ENCODE assay signal across 21 cellular contexts in the genomic region with DNA sequence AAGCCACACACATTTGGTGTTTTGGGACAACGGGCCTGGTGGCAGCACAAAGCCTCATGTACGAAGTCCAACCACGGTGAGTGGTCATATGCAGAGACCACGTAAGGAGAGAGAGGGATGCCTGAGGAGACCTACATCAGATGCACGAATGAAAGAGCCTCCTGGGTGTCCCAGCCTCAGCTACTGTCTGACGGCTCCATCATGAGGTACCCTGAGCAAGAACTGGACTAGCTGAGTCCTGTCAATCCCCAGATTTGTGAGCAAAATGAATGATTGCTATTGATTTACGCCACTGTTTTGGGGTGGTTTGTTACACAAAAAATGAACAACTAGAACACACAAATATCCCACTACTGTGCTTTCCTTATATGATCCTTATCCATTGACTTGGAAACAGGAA.
DNase-seq lines count a peak whose midpoint lies in the region; ATAC-seq and TF ChIP-seq lines count a peak whose summit lies in the region.
"Had no signal": no experiment of that assay in that cellular context is flagged by ENCODE, and none has a peak within 500 bp of the region (broad histone marks: within the 10 kb centered on the region; RNA-seq: fewer than 3 reads in every experiment).

No MANE protein-coding gene starts in this region.

- H3K9me3 ChIP-seq in BE2C (no peaks in the 10 kb centered on the region), Loucy (ENCODE audit: insufficient read depth, low read depth, low read length) (no peaks in the 10 kb centered on the region), mesenchymal stem cell (ENCODE audit: control insufficient read depth, low read length) (no peaks in the 10 kb centered on the region), neuronal stem cell (replicated peaks in 1 of 2; ENCODE audit: control insufficient read depth in 2 of 2, insufficient read depth in 1 of 2, low read depth in 1 of 2, low read length in 2 of 2) (peaks cover 0 to 2% of the 10 kb centered on the region in 2 donors), stomach (no peaks in the 10 kb centered on the region)
- H3K9me3 ChIP-seq: BLaER1 had no signal

- H3K27me3 ChIP-seq in BE2C, result no peaks in the 10 kb centered on the region
- no peaks in the 10 kb centered on the region for H3K27me3 ChIP-seq in Loucy (ENCODE audit: insufficient read depth, low read length, poor library complexity, severe bottlenecking)
- H3K27me3 ChIP-seq in mesenchymal stem cell (ENCODE audit: control insufficient read depth in 1 of 2, insufficient read depth in 1 of 2, low read length in 2 of 2), result no peaks in the 10 kb centered on the region
- H3K27me3 ChIP-seq in neuronal stem cell (ENCODE audit: control insufficient read depth in 3 of 3, insufficient read depth in 3 of 3, low read depth in 1 of 3, low read length in 3 of 3), result no peaks in the 10 kb centered on the region
- H3K27me3 ChIP-seq in stomach, result no peaks in the 10 kb centered on the region
- H3K27me3 ChIP-seq: BLaER1 had no signal

- H3K79me1 ChIP-seq in mesenchymal stem cell (replicated peaks; ENCODE audit: low read length, poor library complexity, severe bottlenecking), result no peaks in the 10 kb centered on the region
- no peaks in the 10 kb centered on the region for H3K79me1 ChIP-seq in neuronal stem cell (ENCODE audit: low read depth, low read length)

- H2BK15ac ChIP-seq in mesenchymal stem cell (ENCODE audit: low read depth, poor library complexity, severe bottlenecking) (no peak overlapping the region), neuronal stem cell (ENCODE audit: low read length) (no peak overlapping the region)

- 94% methylated on average over 7 of the region's 7 CpGs for WGBS in mesenchymal stem cell
- no CpG with 5 or more reads among the region's 7 CpGs for WGBS in neuronal stem cell (ENCODE audit: extremely low coverage in 2 of 2, insufficient read length in 2 of 2, insufficient replicate concordance in 1 of 2), 2 donors
- WGBS in stomach, 5 donors, result 77 to 85% (median 81%) methylated on average over 7 of the region's 7 CpGs

- no peak for TF ChIP-seq EP300 in stomach (IDR thresholded peaks at IDR 0.05)

- intact Hi-C loops in stomach (cut with DNase I; ENCODE audit: low total_unique reads), result no loop called here

- H4K8ac ChIP-seq in mesenchymal stem cell (ENCODE audit: low read length), result no peak overlapping the region
- H4K8ac ChIP-seq in neuronal stem cell (ENCODE audit: low read depth, low read length), result no peak overlapping the region

- H4K91ac ChIP-seq in mesenchymal stem cell (ENCODE audit: low read length) (peak overlapping the region; percentile 50), neuronal stem cell (ENCODE audit: low read depth, low read length, poor library complexity) (no peak overlapping the region)

- H3K4me1 ChIP-seq in BE2C (no peaks in the 10 kb centered on the region), Loucy (ENCODE audit: insufficient read depth, low read length, poor library complexity, severe bottlenecking) (no peaks in the 10 kb centered on the region), mesenchymal stem cell (ENCODE audit: control insufficient read depth, insufficient read depth, low read depth, low read length) (peaks cover 2% of the 10 kb centered on the region), neuronal stem cell (ENCODE audit: control insufficient read depth in 2 of 2, insufficient read depth in 1 of 2, low read depth in 1 of 2, low read length in 2 of 2) (no peaks in the 10 kb centered on the region), stomach (no peaks in the 10 kb centered on the region)
- H3K4me1 ChIP-seq: BLaER1 had no signal

- H3K9ac ChIP-seq in Loucy (ENCODE audit: low read depth, low read length, poor library complexity, severe bottlenecking), result no peak overlapping the region
- H3K9ac ChIP-seq in mesenchymal stem cell (ENCODE audit: low read length), result no peak overlapping the region
- no peak overlapping the region for H3K9ac ChIP-seq in neuronal stem cell (ENCODE audit: low read depth, low read length, poor library complexity)
- H3K9ac ChIP-seq: BLaER1 had no signal

- TF ChIP-seq CTCF in BE2C (IDR thresholded peaks at IDR 0.05; ENCODE audit: low read depth, low read length), result peak; percentile 14; the same call in 1 of the 2 replicates
- peak; percentile 39 for TF ChIP-seq CTCF in Loucy (conservative IDR thresholded peaks at IDR 0.05; ENCODE audit: low read length)
- TF ChIP-seq CTCF in stomach (IDR thresholded peaks at IDR 0.05), result no peak

- H3K4ac ChIP-seq in mesenchymal stem cell (ENCODE audit: low read depth in 1 of 2, low read length in 2 of 2), result no peak overlapping the region
- H3K4ac ChIP-seq in neuronal stem cell (ENCODE audit: low read length), result no peak overlapping the region

- DNase-seq in BE2C (no peak), mesenchymal stem cell (no peak), neuronal stem cell (ENCODE audit: low spot score) (no peak), stomach (no peak), AML-193 (lab: John Stamatoyannopoulos, UW) (no peak)
- DNase-seq: ACHN; Calu3; CD8-positive, alpha-beta T cell; DMS 273 treated with DMSO at 0.1 percent for 48 hours; DND-41; EL; H7; HFFc6 had no signal

- H2BK5ac ChIP-seq in mesenchymal stem cell (ENCODE audit: low read depth, low read length, poor library complexity, severe bottlenecking), result no peak overlapping the region
- H2BK5ac ChIP-seq in neuronal stem cell (ENCODE audit: low read length), result no peak overlapping the region

- ATAC-seq in GM19023 (IDR thresholded peaks at IDR 0.05; ENCODE audit: unreplicated experiment), result no peak
- ATAC-seq: CD8-positive, alpha-beta T cell; GM12878; GM23338; HCT116; K562 had no signal

- H3K18ac ChIP-seq in mesenchymal stem cell (ENCODE audit: low read depth in 1 of 2, low read length in 2 of 2) (peak overlapping the region in 1 of 2 experiments; percentile 34), neuronal stem cell (ENCODE audit: low read length) (no peak overlapping the region)

- no peak overlapping the region for H3K27ac ChIP-seq in mesenchymal stem cell (ENCODE audit: low read length, poor library complexity, severe bottlenecking)
- no peak overlapping the region for H3K27ac ChIP-seq in neuronal stem cell (replicated peaks; ENCODE audit: low read length)
- H3K27ac ChIP-seq in stomach, result no peak overlapping the region
- H3K27ac ChIP-seq: BLaER1, HL-60 had no signal

- no peaks in the 10 kb centered on the region for H3K9me2 ChIP-seq in Loucy (replicated peaks; ENCODE audit: low read depth, low read length)

- H3K23ac ChIP-seq in mesenchymal stem cell (ENCODE audit: low read length in 2 of 2), result no peak overlapping the region
- H3K23ac ChIP-seq in neuronal stem cell (ENCODE audit: low read depth, low read length, poor library complexity), result no peak overlapping the region

- TF ChIP-seq POLR2A in stomach (IDR thresholded peaks at IDR 0.05), result no peak

- H3K14ac ChIP-seq in mesenchymal stem cell (ENCODE audit: low read length in 2 of 2) (no peak overlapping the region), neuronal stem cell (ENCODE audit: low read length) (peak overlapping the region; percentile 31)

- H2BK12ac ChIP-seq in mesenchymal stem cell (ENCODE audit: low read length in 2 of 2) (peak overlapping the region in 1 of 2 experiments; percentile 3), neuronal stem cell (ENCODE audit: low read length) (no peak overlapping the region)

- H2BK120ac ChIP-seq in mesenchymal stem cell (ENCODE audit: low read depth, low read length), result no peak overlapping the region
- H2BK120ac ChIP-seq in neuronal stem cell (ENCODE audit: low read depth, low read length), result no peak overlapping the region

- H3F3A ChIP-seq in Loucy (ENCODE audit: low read depth), result no peaks in the 10 kb centered on the region

- H4K20me1 ChIP-seq in Loucy (ENCODE audit: insufficient read depth, low read length, poor library complexity, severe bottlenecking), result no peaks in the 10 kb centered on the region
- H4K20me1 ChIP-seq: BLaER1 had no signal

- H3K79me2 ChIP-seq in Loucy (ENCODE audit: insufficient read depth, low read length), result no peaks in the 10 kb centered on the region

- H2AK5ac ChIP-seq in mesenchymal stem cell (ENCODE audit: low read length, severe bottlenecking) (peak overlapping the region; percentile 96), neuronal stem cell (ENCODE audit: low read depth, low read length) (no peak overlapping the region)

- H3K4me3 ChIP-seq in BE2C (ENCODE audit: low read depth, low read length), result no peak overlapping the region
- no peak overlapping the region for H3K4me3 ChIP-seq in Loucy (ENCODE audit: low read length, poor library complexity, severe bottlenecking)
- no peak overlapping the region for H3K4me3 ChIP-seq in mesenchymal stem cell (ENCODE audit: insufficient read depth in 1 of 2, low read depth in 1 of 2, low read length in 2 of 2)
- no peak overlapping the region for H3K4me3 ChIP-seq in neuronal stem cell (ENCODE audit: low read length in 2 of 2)
- no peak overlapping the region for H3K4me3 ChIP-seq in stomach
- H3K4me3 ChIP-seq: BLaER1, GM12878, GM23338, K562 had no signal

- H3K4me2 ChIP-seq in Loucy (ENCODE audit: low read depth, low read length, poor library complexity, severe bottlenecking), result no peak overlapping the region
- no peak overlapping the region for H3K4me2 ChIP-seq in mesenchymal stem cell (ENCODE audit: low read length, poor library complexity, severe bottlenecking)
- H3K4me2 ChIP-seq in neuronal stem cell (ENCODE audit: insufficient read depth, low read length, poor library complexity, severe bottlenecking), result no peak overlapping the region
- H3K4me2 ChIP-seq: BLaER1, GM23338 had no signal

- H3K36me3 ChIP-seq in BE2C (no peaks in the 10 kb centered on the region), Loucy (ENCODE audit: insufficient read depth, low read length) (no peaks in the 10 kb centered on the region), mesenchymal stem cell (ENCODE audit: control insufficient read depth in 1 of 2, insufficient read depth in 2 of 2, low read depth in 1 of 2, low read length in 2 of 2) (no peaks in the 10 kb centered on the region), neuronal stem cell (replicated peaks in 1 of 2; ENCODE audit: control insufficient read depth in 2 of 2, insufficient read depth in 2 of 2, low read length in 2 of 2) (no peaks in the 10 kb centered on the region), stomach (no peaks in the 10 kb centered on the region)
- H3K36me3 ChIP-seq: BLaER1 had no signal

- H2AFZ ChIP-seq in Loucy (ENCODE audit: low read length) (no peak overlapping the region), mesenchymal stem cell (ENCODE audit: low read depth, low read length) (no peak overlapping the region), neuronal stem cell (ENCODE audit: low read length) (no peak overlapping the region)

Comparison
In these comparisons a context has a peak if more than half of its experiments do, and no peak if none do; other contexts are left out.
1. CTCF ChIP-seq: peak in BE2C (single experiment) and Loucy (single experiment); none in stomach (0 of 7).